In genomic region chr10:8956400-8956799, GRCh38 we compare ENCODE assay signal across 33 cellular contexts.
"Had no signal": no experiment of that assay in that cellular context is flagged by ENCODE, and none has a peak within 500 bp of the region (broad histone marks: within the 10 kb centered on the region; RNA-seq: fewer than 3 reads in every experiment).

No MANE protein-coding gene starts in this region.

- H3K27me3 Mint-ChIP-seq: activated B cell treated with CpG ODN at 0.5 μM for 24 hours; activated CD4-positive, alpha-beta T cell treated with anti-CD3 and anti-CD28 coated beads, Interleukin-2, amount 10 ng/mL, durations not matched to agents 24 days and 14 days; activated naive CD8-positive, alpha-beta T cell treated with anti-CD3 and anti-CD28 coated beads for 36 hours; T-helper 17 cell had no signal

- FAIRE-seq: astrocyte, TTC549 had no signal

- H3K27ac ChIP-seq: adrenal gland, body of pancreas, brain microvascular endothelial cell, breast epithelium, VCaP had no signal

- ATAC-seq: activated CD8-positive, alpha-beta T cell treated with anti-CD3 and anti-CD28 coated beads for 36 hours; activated naive CD4-positive, alpha-beta T cell treated with anti-CD3 and anti-CD28 coated beads, Interleukin-2, amount 50 U/mL, for 72 hours; activated T-cell treated with anti-CD3 and anti-CD28 coated beads, Interleukin-2, amount 50 U/mL, for 4 hours; activated T-cell treated with anti-CD3 and anti-CD28 coated beads, Interleukin-2, amount 50 U/mL, for 72 hours; activated T-helper 17 cell treated with anti-CD3 and anti-CD28 coated beads, Interleukin-2, amount 50 U/mL, for 72 hours; body of pancreas; T-helper 17 cell had no signal

- H3K9me3 Mint-ChIP-seq: activated CD4-positive, alpha-beta memory T cell treated with anti-CD3 and anti-CD28 coated beads for 36 hours; activated CD8-positive, alpha-beta T cell treated with anti-CD3 and anti-CD28 coated beads for 36 hours; activated naive CD4-positive, alpha-beta T cell treated with anti-CD3 and anti-CD28 coated beads for 36 hours; activated naive CD4-positive, alpha-beta T cell treated with anti-CD3 and anti-CD28 coated beads, Interleukin-2, amount 50 U/mL, for 72 hours; activated T-cell treated with anti-CD3 and anti-CD28 coated beads, Interleukin-2, amount 50 U/mL, for 4 hours; activated T-helper 1 cell treated with anti-CD3 and anti-CD28 coated beads, Interleukin-12 subunit alpha, Interleukin-12 subunit beta, Interleukin-2, Interleukin-4 antibody, amounts not matched to agents 30 ng/mL and 10 ng/mL and 1 ng/mL, durations not matched to agents 14 hours and 24 hours and 36 hours; activated T-helper 17 cell treated with anti-CD3 and anti-CD28 coated beads, Interleukin-2, amount 50 U/mL, for 72 hours had no signal

- H3K4me3 ChIP-seq: adrenal gland, body of pancreas, breast epithelium had no signal

- H3K4me1 ChIP-seq: adrenal gland, body of pancreas, breast epithelium had no signal

- H3K9me3 ChIP-seq: adrenal gland, body of pancreas, breast epithelium had no signal

- DNase-seq: activated B cell treated with CpG ODN at 0.5 μM for 24 hours; activated CD4-positive, alpha-beta memory T cell treated with anti-CD3 and anti-CD28 coated beads for 36 hours; activated CD4-positive, alpha-beta T cell treated with anti-CD3 and anti-CD28 coated beads for 4 hours; activated CD4-positive, alpha-beta T cell treated with anti-CD3 and anti-CD28 coated beads, Interleukin-2, amount 10 ng/mL, durations not matched to agents 24 days and 14 days; activated CD4-positive, alpha-beta T cell treated with anti-CD3 and anti-CD28 coated beads, Interleukin-2, amount 50 U/mL, for 1 hour; activated CD4-positive, alpha-beta T cell treated with anti-CD3 and anti-CD28 coated beads, Interleukin-2, amount 50 U/mL, for 4 hours; activated CD4-positive, CD25-positive, alpha-beta regulatory T cell treated with anti-CD3 and anti-CD28 coated beads, Interleukin-2, amount 50 U/mL, for 72 hours; activated CD8-positive, alpha-beta memory T cell treated with anti-CD3 and anti-CD28 coated beads, Interleukin-2, amount 50 U/mL, for 4 hours; activated CD8-positive, alpha-beta T cell treated with anti-CD3 and anti-CD28 coated beads for 36 hours; activated effector memory CD4-positive, alpha-beta T cell treated with anti-CD3 and anti-CD28 coated beads, Interleukin-2, amount 50 U/mL, for 16 hours; activated gamma-delta T cell treated with Interleukin-2 at 50 U/mL for 16 hours; activated naive CD4-positive, alpha-beta T cell; activated naive CD4-positive, alpha-beta T cell treated with anti-CD3 and anti-CD28 coated beads for 36 hours; activated naive CD4-positive, alpha-beta T cell treated with anti-CD3 and anti-CD28 coated beads, Interleukin-2, amount 50 U/mL, for 16 hours; activated naive CD8-positive, alpha-beta T cell treated with anti-CD3 and anti-CD28 coated beads for 36 hours; activated T-cell treated with anti-CD3 and anti-CD28 coated beads for 4 hours; activated T-cell treated with anti-CD3 and anti-CD28 coated beads, Interleukin-2, amount 50 U/mL, for 1 hour; activated T-cell treated with anti-CD3 and anti-CD28 coated beads, Interleukin-2, amount 50 U/mL, for 4 hours; activated T-cell treated with anti-CD3 and anti-CD28 coated beads, Interleukin-2, amount 50 U/mL, for 72 hours; adrenal gland; amniotic stem cell; aorta; body of pancreas; brain microvascular endothelial cell; central memory CD4-positive, alpha-beta T cell; T-helper 17 cell had no signal

- H3K36me3 Mint-ChIP-seq: activated naive CD4-positive, alpha-beta T cell treated with anti-CD3 and anti-CD28 coated beads, Interleukin-2, amount 50 U/mL, for 72 hours had no signal

- H3K27me3 ChIP-seq: adrenal gland, body of pancreas, brain microvascular endothelial cell, breast epithelium had no signal

- H3K4me3 Mint-ChIP-seq: activated B cell treated with CpG ODN at 0.5 μM for 24 hours; activated CD4-positive, alpha-beta memory T cell treated with anti-CD3 and anti-CD28 coated beads for 36 hours; activated CD4-positive, alpha-beta T cell treated with anti-CD3 and anti-CD28 coated beads, Interleukin-2, amount 10 ng/mL, durations not matched to agents 24 days and 14 days; activated CD8-positive, alpha-beta T cell treated with anti-CD3 and anti-CD28 coated beads for 36 hours; activated naive CD4-positive, alpha-beta T cell treated with anti-CD3 and anti-CD28 coated beads for 36 hours; activated naive CD8-positive, alpha-beta T cell treated with anti-CD3 and anti-CD28 coated beads for 36 hours; activated T-cell treated with anti-CD3 and anti-CD28 coated beads, Interleukin-2, amount 50 U/mL, for 4 hours; activated T-cell treated with anti-CD3 and anti-CD28 coated beads, Interleukin-2, amount 50 U/mL, for 72 hours; activated T-helper 1 cell treated with anti-CD3 and anti-CD28 coated beads, Interleukin-12 subunit alpha, Interleukin-12 subunit beta, Interleukin-2, Interleukin-4 antibody, amounts not matched to agents 30 ng/mL and 10 ng/mL and 1 ng/mL, durations not matched to agents 14 hours and 24 hours and 36 hours; activated T-helper 17 cell treated with anti-CD3 and anti-CD28 coated beads, Interleukin-2, amount 50 U/mL, for 72 hours; T-helper 17 cell had no signal

- H3K36me3 ChIP-seq: adrenal gland, brain microvascular endothelial cell, breast epithelium had no signal

- H3K27ac Mint-ChIP-seq: activated B cell treated with CpG ODN at 0.5 μM for 24 hours; activated CD4-positive, alpha-beta memory T cell treated with anti-CD3 and anti-CD28 coated beads for 36 hours; activated CD4-positive, alpha-beta T cell treated with anti-CD3 and anti-CD28 coated beads, Interleukin-2, amount 10 ng/mL, durations not matched to agents 24 days and 14 days; activated CD8-positive, alpha-beta T cell treated with anti-CD3 and anti-CD28 coated beads for 36 hours; activated naive CD4-positive, alpha-beta T cell treated with anti-CD3 and anti-CD28 coated beads for 36 hours; activated naive CD4-positive, alpha-beta T cell treated with anti-CD3 and anti-CD28 coated beads, Interleukin-2, amount 50 U/mL, for 72 hours; activated naive CD8-positive, alpha-beta T cell treated with anti-CD3 and anti-CD28 coated beads for 36 hours; activated T-cell treated with anti-CD3 and anti-CD28 coated beads, Interleukin-2, amount 50 U/mL, for 72 hours; activated T-helper 1 cell treated with anti-CD3 and anti-CD28 coated beads, Interleukin-12 subunit alpha, Interleukin-12 subunit beta, Interleukin-2, Interleukin-4 antibody, amounts not matched to agents 30 ng/mL and 10 ng/mL and 1 ng/mL, durations not matched to agents 14 hours and 24 hours and 36 hours; activated T-helper 17 cell treated with anti-CD3 and anti-CD28 coated beads, Interleukin-2, amount 50 U/mL, for 72 hours; T-helper 17 cell had no signal

- H3K4me1 Mint-ChIP-seq: activated B cell treated with CpG ODN at 0.5 μM for 24 hours; activated CD4-positive, alpha-beta T cell treated with anti-CD3 and anti-CD28 coated beads, Interleukin-2, amount 10 ng/mL, durations not matched to agents 24 days and 14 days; activated naive CD8-positive, alpha-beta T cell treated with anti-CD3 and anti-CD28 coated beads for 36 hours; activated T-helper 17 cell treated with anti-CD3 and anti-CD28 coated beads, Interleukin-2, amount 50 U/mL, for 72 hours; T-helper 17 cell had no signal
